In genomic region chr20:53186630-53187029, GRCh38 we compare ENCODE assay signal across 27 cellular contexts.
DNase-seq lines count a peak whose midpoint lies in the region; ATAC-seq, FAIRE-seq and TF ChIP-seq lines count a peak whose summit lies in the region.
"Had no signal": no experiment of that assay in that cellular context is flagged by ENCODE, and none has a peak within 500 bp of the region (broad histone marks: within the 10 kb centered on the region; RNA-seq: fewer than 3 reads in every experiment).

No MANE protein-coding gene starts in this region.

- H4K20me1 ChIP-seq in DOHH2 (ENCODE audit: control insufficient read depth, insufficient read depth, low read depth, low read length) (no peaks in the 10 kb centered on the region), GM12878 (ENCODE audit: control insufficient read depth, insufficient read depth) (no peaks in the 10 kb centered on the region)
- H4K20me1 ChIP-seq: BLaER1 treated with 17β-estradiol and CSF1 and Interleukin-3, amounts not matched to agents 10 nM and 100 nM had no signal

- FAIRE-seq in GM12878 (lab: Jason Lieb, UNC): no peak
- FAIRE-seq: GM12892, kidney had no signal

- H3K4me1 ChIP-seq in DOHH2 (ENCODE audit: control insufficient read depth, low read length) (peaks cover 7% of the 10 kb centered on the region; the same call in 1 of the 2 replicates), GM12878 (ENCODE audit: control insufficient read depth, insufficient read depth, low read length) (peaks cover 6% of the 10 kb centered on the region; the same call in 1 of the 2 replicates)
- H3K4me1 ChIP-seq: prostate gland, uterus had no signal

- no peak overlapping the region for H3K4me2 ChIP-seq in DOHH2 (ENCODE audit: low read length)
- no peak overlapping the region for H3K4me2 ChIP-seq in GM12878 (ENCODE audit: control insufficient read depth, insufficient read depth)

- intact Hi-C loops in GM12878 (cut with micrococcal nuclease; ENCODE audit: unreplicated experiment): no loop called here

- SMC1A ChIA-PET in GM12878 (lab: Charles Lee; ENCODE audit: uncharacterized antibody, unreplicated experiment): interaction anchor here (0.7 kb wide), 1 partner anchor 15 kb away, joined by 3 read pairs; no protein-coding TSS in a partner anchor

- CTCF ChIA-PET in GM12878 (lab: Yijun Ruan, JAX): interaction anchor here (1.2 kb wide), 2 partner anchors 30 kb away, joined by 3 to 5 read pairs; no protein-coding TSS in a partner anchor

- WGBS in GM12878 (ENCODE audit: insufficient coverage, insufficient replicate concordance, low lambda C conversion rate, missing lambda C conversion rate): 29% methylated on average over 6 of the region's 6 CpGs

- H3K27me3 ChIP-seq in DOHH2 (ENCODE audit: control insufficient read depth, low read length) (peaks cover 16% of the 10 kb centered on the region; the same call in 1 of the 2 replicates), GM12878 (replicated peaks in 1 of 2; ENCODE audit: control insufficient read depth in 2 of 2, insufficient read depth in 2 of 2, low read length in 1 of 2) (no peaks in the 10 kb centered on the region)
- H3K27me3 ChIP-seq: BLaER1 treated with 17β-estradiol and CSF1 and Interleukin-3, amounts not matched to agents 10 nM and 100 nM; uterus had no signal

- peak; percentile 19; the same call in 1 of the 2 replicates for TF ChIP-seq RAD21 in GM12878 (IDR thresholded peaks at IDR 0.05; ENCODE audit: insufficient read depth, low read depth, low read length)

- ATAC-seq in GM12878: no peak
- no peak for ATAC-seq in HG03460 (IDR thresholded peaks at IDR 0.05; ENCODE audit: unreplicated experiment)
- ATAC-seq: activated CD4-positive, CD25-positive, alpha-beta regulatory T cell treated with anti-CD3 and anti-CD28 coated beads, Interleukin-2, amount 50 U/mL, for 24 hours; stimulated activated naive CD8-positive, alpha-beta T cell treated with anti-CD3 and anti-CD28 coated beads, Interleukin-15, amount 100 ng/mL, for 72 hours; T-helper 17 cell had no signal

- POLR2A ChIA-PET in GM12878 (lab: Charles Lee): no interaction called here

- no peak overlapping the region for H3K4me3 Mint-ChIP-seq in neural crest cell
- H3K4me3 Mint-ChIP-seq: activated T-helper 1 cell treated with anti-CD3 and anti-CD28 coated beads, Interleukin-12 subunit alpha, Interleukin-12 subunit beta, Interleukin-2, Interleukin-4 antibody, amounts not matched to agents 30 ng/mL and 10 ng/mL and 1 ng/mL, durations not matched to agents 14 hours and 24 hours and 36 hours; HFFc6; stimulated activated naive CD8-positive, alpha-beta T cell treated with anti-CD3 and anti-CD28 coated beads, Interleukin-15, amount 100 ng/mL, for 72 hours; T-helper 17 cell had no signal

- peak; percentile 18 for TF ChIP-seq CTCF in DOHH2 (IDR thresholded peaks at IDR 0.05; ENCODE audit: low read depth, low read length, poor library complexity, severe bottlenecking)
- 0 out of 2 replicates have a peak, but pooled peaks have one; percentile 12 for TF ChIP-seq CTCF in LNCaP clone FGC (IDR thresholded peaks at IDR 0.05; ENCODE audit: control insufficient read depth, extremely low read depth, insufficient read depth)
- 0 out of 6 replicates have a peak, but pooled peaks of 1 of the 3 experiments have one; percentile 3 for TF ChIP-seq CTCF in GM12878 (IDR thresholded peaks at IDR 0.05 in 2 of 3, conservative IDR thresholded peaks at IDR 0.05 in 1 of 3; ENCODE audit: control insufficient read depth in 2 of 3, extremely low read depth in 1 of 3, insufficient read depth in 1 of 3, low read depth in 3 of 3, low read length in 3 of 3)
- TF ChIP-seq CTCF in neural crest cell (conservative IDR thresholded peaks at IDR 0.05): peak; percentile 21

- RAD21 ChIA-PET in GM12878 (lab: Charles Lee; ENCODE audit: unreplicated experiment): no interaction called here

- no peak for TF ChIP-seq EP300 in GM12878 (IDR thresholded peaks at IDR 0.05; ENCODE audit: borderline replicate concordance in 1 of 2, control insufficient read depth in 1 of 2, low read depth in 2 of 2, low read length in 2 of 2)

- H3K4me3 ChIP-seq in DOHH2 (ENCODE audit: low read length): no peak overlapping the region
- H3K4me3 ChIP-seq in LNCaP clone FGC (ENCODE audit: low read depth, low read length): no peak overlapping the region
- no peak overlapping the region for H3K4me3 ChIP-seq in GM12878
- H3K4me3 ChIP-seq: BLaER1 treated with 17β-estradiol and CSF1 and Interleukin-3, amounts not matched to agents 10 nM and 100 nM; prostate gland; SK-N-MC; thoracic aorta; uterus had no signal

- no peaks in the 10 kb centered on the region for H3K36me3 ChIP-seq in DOHH2 (ENCODE audit: control insufficient read depth, low read length)
- no peaks in the 10 kb centered on the region for H3K36me3 ChIP-seq in GM12878 (ENCODE audit: control insufficient read depth in 2 of 2, insufficient read depth in 2 of 2, low read length in 1 of 2)
- H3K36me3 ChIP-seq: BLaER1 treated with 17β-estradiol and CSF1 and Interleukin-3, amounts not matched to agents 10 nM and 100 nM; prostate gland; thoracic aorta; uterus had no signal

- in situ Hi-C loops in GM12878 (cut with MboI): no loop called here

- no peak overlapping the region for H3K9ac ChIP-seq in GM12878 (ENCODE audit: control insufficient read depth, insufficient read depth, low read length)
- H3K9ac ChIP-seq: BLaER1 treated with 17β-estradiol and CSF1 and Interleukin-3, amounts not matched to agents 10 nM and 100 nM had no signal

- no peaks in the 10 kb centered on the region for H3K27me3 Mint-ChIP-seq in neural crest cell (ENCODE audit: low read depth)
- H3K27me3 Mint-ChIP-seq: IgD-negative memory B cell had no signal

- no peaks in the 10 kb centered on the region for H3K9me3 ChIP-seq in DOHH2 (ENCODE audit: control insufficient read depth, insufficient read depth, low read length)
- H3K9me3 ChIP-seq in GM12878 (replicated peaks; ENCODE audit: control insufficient read depth, insufficient read depth, low read length): no peaks in the 10 kb centered on the region
- H3K9me3 ChIP-seq: BLaER1 treated with 17β-estradiol and CSF1 and Interleukin-3, amounts not matched to agents 10 nM and 100 nM; prostate gland; thoracic aorta; uterus had no signal

- no TSS peak for BruUV-seq in GM12878 (replicated peaks; lab: Mats Ljungman, UMichigan)

- TF ChIP-seq POLR2A in GM12878 (IDR thresholded peaks at IDR 0.05; ENCODE audit: low read depth, low read length): no peak

- no peak overlapping the region for H3K27ac Mint-ChIP-seq in neural crest cell (ENCODE audit: unreplicated experiment)
- H3K27ac Mint-ChIP-seq: activated T-helper 1 cell treated with anti-CD3 and anti-CD28 coated beads, Interleukin-12 subunit alpha, Interleukin-12 subunit beta, Interleukin-2, Interleukin-4 antibody, amounts not matched to agents 30 ng/mL and 10 ng/mL and 1 ng/mL, durations not matched to agents 14 hours and 24 hours and 36 hours; HFFc6; IgD-negative memory B cell; T-helper 17 cell had no signal

- H3K4me1 Mint-ChIP-seq in neural crest cell: peaks cover 7% of the 10 kb centered on the region

- H3K27ac ChIP-seq in DOHH2 (ENCODE audit: low read depth, low read length) (no peak overlapping the region), GM12878 (ENCODE audit: control insufficient read depth, insufficient read depth) (no peak overlapping the region)
- H3K27ac ChIP-seq: BLaER1 treated with 17β-estradiol and CSF1 and Interleukin-3, amounts not matched to agents 10 nM and 100 nM; prostate gland; SK-N-MC; thoracic aorta; uterus had no signal

- H3K9me2 ChIP-seq in DOHH2 (replicated peaks; ENCODE audit: control insufficient read depth, low read length): no peaks in the 10 kb centered on the region

- no peaks in the 10 kb centered on the region for H3K36me3 Mint-ChIP-seq in neural crest cell (ENCODE audit: low read depth)
- H3K36me3 Mint-ChIP-seq: IgD-negative memory B cell had no signal

- H3K9me3 Mint-ChIP-seq in neural crest cell: no peaks in the 10 kb centered on the region
- H3K9me3 Mint-ChIP-seq: activated T-helper 1 cell treated with anti-CD3 and anti-CD28 coated beads, Interleukin-12 subunit alpha, Interleukin-12 subunit beta, Interleukin-2, Interleukin-4 antibody, amounts not matched to agents 30 ng/mL and 10 ng/mL and 1 ng/mL, durations not matched to agents 14 hours and 24 hours and 36 hours; IgD-negative memory B cell; stimulated activated naive CD8-positive, alpha-beta T cell treated with anti-CD3 and anti-CD28 coated beads, Interleukin-15, amount 100 ng/mL, for 72 hours had no signal

- H3F3A ChIP-seq in DOHH2 (ENCODE audit: control insufficient read depth, insufficient read depth): no peaks in the 10 kb centered on the region

- DNase-seq in LNCaP clone FGC (ENCODE audit: low read depth) (no peak), GM12878 (ENCODE audit: low read depth, low spot score) (no peak), neural crest cell (ENCODE audit: low read depth, low spot score) (no peak), T-helper 2 cell (no peak), islet precursor cell (no peak)
- DNase-seq: activated CD4-positive, alpha-beta T cell treated with anti-CD3 and anti-CD28 coated beads, Interleukin-2, amount 50 U/mL, for 4 hours; activated naive CD4-positive, alpha-beta T cell treated with Interleukin-2 at 50 U/mL for 16 hours; central memory CD4-positive, alpha-beta T cell; DMS153; HFFc6; kidney; NCI-H1092 treated with DMSO at 0.1 percent for 48 hours; NCI-H345; nucleus accumbens; stimulated activated naive CD8-positive, alpha-beta T cell treated with anti-CD3 and anti-CD28 coated beads, Interleukin-15, amount 100 ng/mL, for 72 hours; T-helper 17 cell; uterus had no signal

- no peak overlapping the region for H2AFZ ChIP-seq in GM12878 (ENCODE audit: control insufficient read depth, low read depth, low read length)

- H3K79me2 ChIP-seq in DOHH2 (ENCODE audit: control insufficient read depth, low read length): no peaks in the 10 kb centered on the region
- H3K79me2 ChIP-seq in GM12878 (ENCODE audit: control insufficient read depth, insufficient read depth, low read length): no peaks in the 10 kb centered on the region

TF ChIP-seq in GM12878, 131 proteins besides CTCF, POLR2A, EP300 and RAD21 (continues in another document):
- TF ChIP-seq MTA3 (IDR thresholded peaks at IDR 0.05; ENCODE audit: borderline replicate concordance, low read length): no peak
- no peak for TF ChIP-seq CEBPB (IDR thresholded peaks at IDR 0.05; ENCODE audit: borderline replicate concordance in 1 of 2, low read depth in 2 of 2, low read length in 2 of 2)
- TF ChIP-seq BCL11A (IDR thresholded peaks at IDR 0.05; ENCODE audit: low read depth, low read length): no peak
- TF ChIP-seq SUZ12 (IDR thresholded peaks at IDR 0.05; ENCODE audit: unreplicated experiment): no peak
